17 cellular contexts compared by ENCODE assay signal in genomic region chr2:241255542-241256167, GRCh38.
"Had no signal": no experiment of that assay in that cellular context is flagged by ENCODE, and none has a peak within 500 bp of the region (broad histone marks: within the 10 kb centered on the region; RNA-seq: fewer than 3 reads in every experiment).

No MANE protein-coding gene starts in this region.

- H3K4me1 ChIP-seq: colonic mucosa, SJSA1, suprapubic skin had no signal

- H3K27ac ChIP-seq: colonic mucosa, SJSA1, spleen, suprapubic skin, VCaP had no signal

- H3K4me3 ChIP-seq: colonic mucosa, SJSA1, spleen, suprapubic skin had no signal

- H3K27me3 ChIP-seq: colonic mucosa, SJSA1, spleen, suprapubic skin had no signal

- H3K9me3 ChIP-seq: colonic mucosa, SJSA1, spleen, suprapubic skin had no signal

- H3K4me1 Mint-ChIP-seq: activated T-helper 17 cell treated with anti-CD3 and anti-CD28 coated beads, Interleukin-2, amount 50 U/mL, for 72 hours had no signal

- H3K9me3 Mint-ChIP-seq: activated CD8-positive, alpha-beta T cell treated with anti-CD3 and anti-CD28 coated beads for 36 hours; activated naive CD4-positive, alpha-beta T cell treated with anti-CD3 and anti-CD28 coated beads for 36 hours; activated T-helper 17 cell treated with anti-CD3 and anti-CD28 coated beads, Interleukin-2, amount 50 U/mL, for 72 hours; immature natural killer cell; T-cell had no signal

- H3K4me3 Mint-ChIP-seq: activated CD4-positive, alpha-beta T cell treated with anti-CD3 and anti-CD28 coated beads for 36 hours; activated CD8-positive, alpha-beta T cell treated with anti-CD3 and anti-CD28 coated beads for 36 hours; activated naive CD4-positive, alpha-beta T cell treated with anti-CD3 and anti-CD28 coated beads for 36 hours; activated T-helper 17 cell treated with anti-CD3 and anti-CD28 coated beads, Interleukin-2, amount 50 U/mL, for 72 hours; immature natural killer cell; T-cell had no signal

- H3K27ac Mint-ChIP-seq: activated CD4-positive, alpha-beta T cell treated with anti-CD3 and anti-CD28 coated beads for 36 hours; activated CD8-positive, alpha-beta T cell treated with anti-CD3 and anti-CD28 coated beads for 36 hours; activated naive CD4-positive, alpha-beta T cell treated with anti-CD3 and anti-CD28 coated beads for 36 hours; activated T-helper 17 cell treated with anti-CD3 and anti-CD28 coated beads, Interleukin-2, amount 50 U/mL, for 72 hours; T-cell had no signal

- ATAC-seq: activated CD4-positive, alpha-beta T cell treated with anti-CD3 and anti-CD28 coated beads for 36 hours; activated CD8-positive, alpha-beta T cell treated with anti-CD3 and anti-CD28 coated beads for 36 hours; activated T-helper 17 cell treated with anti-CD3 and anti-CD28 coated beads, Interleukin-2, amount 50 U/mL, for 72 hours; right cardiac atrium; T-cell had no signal

- H3K27me3 Mint-ChIP-seq: activated CD4-positive, alpha-beta T cell treated with anti-CD3 and anti-CD28 coated beads for 36 hours; activated CD8-positive, alpha-beta T cell treated with anti-CD3 and anti-CD28 coated beads for 36 hours; activated T-helper 17 cell treated with anti-CD3 and anti-CD28 coated beads, Interleukin-2, amount 50 U/mL, for 72 hours; T-cell had no signal

- DNase-seq: activated CD4-positive, alpha-beta T cell treated with anti-CD3 and anti-CD28 coated beads for 36 hours; activated CD8-positive, alpha-beta T cell treated with anti-CD3 and anti-CD28 coated beads for 36 hours; activated naive CD4-positive, alpha-beta T cell treated with anti-CD3 and anti-CD28 coated beads for 36 hours; activated T-cell treated with anti-CD3 and anti-CD28 coated beads for 4 hours; colonic mucosa; immature natural killer cell; mesendoderm; right cardiac atrium; spleen; stimulated activated CD4-positive, alpha-beta T cell treated with anti-CD3 and anti-CD28 coated beads, Interleukin-1b, Interleukin-23, amount 100 ng/mL, for 48 hours; stimulated activated naive CD4-positive, alpha-beta T cell; T-cell; T1000 had no signal
